In genomic region chr2:127157114-127157513, GRCh38 we compare ENCODE assay signal across 12 cellular contexts.
"Had no signal": no experiment of that assay in that cellular context is flagged by ENCODE, and none has a peak within 500 bp of the region (broad histone marks: within the 10 kb centered on the region; RNA-seq: fewer than 3 reads in every experiment).

No MANE protein-coding gene starts in this region.

- H3K27me3 Mint-ChIP-seq: activated CD4-positive, alpha-beta T cell treated with anti-CD3 and anti-CD28 coated beads, Interleukin-2, amount 10 ng/mL, durations not matched to agents 7 days and 5 days had no signal

- H3K9me3 ChIP-seq: ascending aorta, breast epithelium, tibial nerve had no signal

- H3K36me3 ChIP-seq: ascending aorta, breast epithelium, tibial nerve had no signal

- DNase-seq: activated CD4-positive, alpha-beta T cell treated with anti-CD3 and anti-CD28 coated beads, Interleukin-2, amount 10 ng/mL, durations not matched to agents 7 days and 5 days; activated naive CD4-positive, alpha-beta T cell; foreskin melanocyte; immature natural killer cell; left colon; midbrain had no signal

- H3K4me1 Mint-ChIP-seq: activated CD4-positive, alpha-beta T cell treated with anti-CD3 and anti-CD28 coated beads, Interleukin-2, amount 10 ng/mL, durations not matched to agents 7 days and 5 days had no signal

- H3K27me3 ChIP-seq: ascending aorta, breast epithelium, tibial nerve had no signal

- H3K36me3 Mint-ChIP-seq: immature natural killer cell had no signal

- H3K9me3 Mint-ChIP-seq: activated CD4-positive, alpha-beta T cell treated with anti-CD3 and anti-CD28 coated beads, Interleukin-2, amount 10 ng/mL, durations not matched to agents 7 days and 5 days; immature natural killer cell had no signal

- H3K27ac ChIP-seq: ascending aorta, breast epithelium, epithelial cell of prostate, SK-N-MC had no signal

- ATAC-seq: left colon had no signal

- H3K27ac Mint-ChIP-seq: activated CD4-positive, alpha-beta T cell treated with anti-CD3 and anti-CD28 coated beads, Interleukin-2, amount 10 ng/mL, durations not matched to agents 7 days and 5 days; immature natural killer cell had no signal

- H3K4me3 ChIP-seq: ascending aorta, breast epithelium, lung, SK-N-MC, tibial nerve had no signal

- H3K4me3 Mint-ChIP-seq: activated CD4-positive, alpha-beta T cell treated with anti-CD3 and anti-CD28 coated beads, Interleukin-2, amount 10 ng/mL, durations not matched to agents 7 days and 5 days; immature natural killer cell had no signal

- H3K4me1 ChIP-seq: ascending aorta had no signal
